9 cellular contexts compared by ENCODE assay signal in genomic region chr12:124498178-124498869, GRCh38.
A peak's percentile ranks its signal among the peaks of the same experiment; 100 is the strongest.
DNase-seq lines count a peak whose midpoint lies in the region; ATAC-seq, FAIRE-seq and TF ChIP-seq lines count a peak whose summit lies in the region.
"Had no signal": no experiment of that assay in that cellular context is flagged by ENCODE, and none has a peak within 500 bp of the region (broad histone marks: within the 10 kb centered on the region; RNA-seq: fewer than 3 reads in every experiment).

No MANE protein-coding gene starts in this region.

- H3K4me1 ChIP-seq in IMR-90 (ENCODE audit: control insufficient read depth, insufficient read depth, low read length) = peaks cover 34% of the 10 kb centered on the region
- peaks cover 26 to 47% of the 10 kb centered on the region in 2 donors for H3K4me1 ChIP-seq in kidney (ENCODE audit: control insufficient read depth in 1 of 2, insufficient read depth in 1 of 2, low read depth in 1 of 2, low read length in 2 of 2)

- TF ChIP-seq CTCF in IMR-90 (conservative IDR thresholded peaks at IDR 0.05; ENCODE audit: low read depth, low read length) (no peak), kidney (IDR thresholded peaks at IDR 0.05; ENCODE audit: borderline replicate concordance, extremely low read depth, insufficient read depth) (no peak)

- CTCF ChIA-PET in IMR-90 (lab: Yijun Ruan, JAX) = interaction anchor here (0.6 kb wide), 1 partner anchor 263 kb away, joined by 3 read pairs; no protein-coding TSS in a partner anchor

- peak overlapping the region; percentile 94 for H3K4ac ChIP-seq in IMR-90 (ENCODE audit: low read depth, low read length)

- H2BK15ac ChIP-seq in IMR-90 (ENCODE audit: low read depth, low read length) = peak overlapping the region; percentile 53; the same call in 1 of the 3 replicates

- H3K4me3 ChIP-seq in IMR-90 (ENCODE audit: insufficient read depth, low read depth, low read length) = no peak overlapping the region
- no peak overlapping the region for H3K4me3 ChIP-seq in kidney (ENCODE audit: low read length in 2 of 2)

- peak overlapping the region; percentile 83 for H2AK5ac ChIP-seq in IMR-90 (ENCODE audit: low read depth, low read length)

- ATAC-seq in IMR-90 (ENCODE audit: low read depth) = peak; percentile 16
- no peak for ATAC-seq in GM18517 (IDR thresholded peaks at IDR 0.05; ENCODE audit: unreplicated experiment)
- no peak for ATAC-seq in HG02610 (IDR thresholded peaks at IDR 0.05; ENCODE audit: unreplicated experiment)

- H3K27me3 ChIP-seq in IMR-90 (ENCODE audit: control insufficient read depth, insufficient read depth, low read length) = no peaks in the 10 kb centered on the region

- peaks cover 27 to 95% of the 10 kb centered on the region in 2 experiments for H3K79me1 ChIP-seq in IMR-90 (ENCODE audit: low read depth in 1 of 2, low read length in 2 of 2)

- H3K9ac ChIP-seq in IMR-90 (ENCODE audit: low read depth, low read length) = peak overlapping the region; percentile 13; the same call in 1 of the 2 replicates
- H3K9ac ChIP-seq in kidney (ENCODE audit: low read length in 2 of 2) = peak overlapping the region in 1 of 2 donors; percentile 55

- peak overlapping the region; percentile 21; the same call in 1 of the 2 replicates for H3K56ac ChIP-seq in IMR-90 (ENCODE audit: extremely low read depth, insufficient read depth, low read length)

- peaks cover 11% of the 10 kb centered on the region; the same call in 1 of the 2 replicates for H3K36me3 ChIP-seq in IMR-90 (ENCODE audit: control insufficient read depth, insufficient read depth, low read length)
- peaks cover 0 to 3% of the 10 kb centered on the region in 2 donors for H3K36me3 ChIP-seq in kidney (ENCODE audit: control insufficient read depth in 1 of 2, insufficient read depth in 2 of 2, low read length in 2 of 2)

- no peak for TF ChIP-seq RAD21 in IMR-90 (IDR thresholded peaks at IDR 0.05; ENCODE audit: low read length)

- H3K27ac ChIP-seq in IMR-90 (ENCODE audit: insufficient read depth, low read length) (peak overlapping the region; percentile 75), caudate nucleus (ENCODE audit: low read depth, low read length) (peak overlapping the region; percentile 19), kidney (ENCODE audit: low read depth in 2 of 2, low read length in 2 of 2) (peak overlapping the region; percentile 51 to 60), substantia nigra (ENCODE audit: low read depth, low read length, poor library complexity, severe bottlenecking) (peak overlapping the region; percentile 92)

- peak overlapping the region; percentile 86 for H2BK5ac ChIP-seq in IMR-90 (ENCODE audit: low read depth, low read length, poor library complexity, severe bottlenecking)

- POLR2A ChIA-PET in IMR-90 (lab: Charles Lee; ENCODE audit: unreplicated experiment) = no interaction called here

- H3K9me3 ChIP-seq in IMR-90 (ENCODE audit: control insufficient read depth, insufficient read depth, low read length) = no peaks in the 10 kb centered on the region
- no peaks in the 10 kb centered on the region for H3K9me3 ChIP-seq in kidney (ENCODE audit: control insufficient read depth in 1 of 2, low read length in 2 of 2)

- H2AFZ ChIP-seq in IMR-90 (replicated peaks; ENCODE audit: low read length, poor library complexity) = no peak overlapping the region

- dilution Hi-C loops in IMR-90 (cut with HindIII; ENCODE audit: low sequenced_read_pairs, unreplicated experiment) = no loop called here

- peak overlapping the region; percentile 30 for H3K18ac ChIP-seq in IMR-90 (ENCODE audit: low read depth, low read length)

- H2BK20ac ChIP-seq in IMR-90 (ENCODE audit: low read depth, low read length) = peak overlapping the region; percentile 70

- H4K20me1 ChIP-seq in IMR-90 (ENCODE audit: insufficient read depth, low read length) = peaks cover 94% of the 10 kb centered on the region

- TF ChIP-seq POLR2A in IMR-90 (IDR thresholded peaks at IDR 0.05; ENCODE audit: low read depth, low read length) = no peak

- peak overlapping the region; percentile 59 for H2AK9ac ChIP-seq in IMR-90 (replicated peaks; ENCODE audit: low read depth, low read length, poor library complexity)

- BruUV-seq in IMR-90 (replicated peaks; lab: Mats Ljungman, UMichigan) = no TSS peak

- DNase-seq in IMR-90 (peak; percentile 88), caudate nucleus (lab: John Stamatoyannopoulos, UW) (peak in 1 of 61 donors; percentile 41), kidney (no peak), substantia nigra (lab: John Stamatoyannopoulos, UW) (no peak), ureter (ENCODE audit: low spot score) (no peak)
- no peak for DNase-seq in central memory CD4-positive, alpha-beta T cell
- DNase-seq: NCI-H774 had no signal

- peak overlapping the region; percentile 78 for H2BK120ac ChIP-seq in IMR-90 (ENCODE audit: low read depth, low read length)

- peak overlapping the region; percentile 78 for H4K91ac ChIP-seq in IMR-90 (ENCODE audit: insufficient read depth, low read depth, low read length)

- intact Hi-C loops in IMR-90 (cut with micrococcal nuclease) (loop anchor here (2.0 to 5.0 kb wide), 3 partner anchors 14 to 269 kb away; no protein-coding TSS in a partner anchor), kidney (cut with DNase I) (no loop called here)

- H3K14ac ChIP-seq in IMR-90 (replicated peaks; ENCODE audit: low read depth, low read length) = peak overlapping the region; percentile 96

- peak overlapping the region; percentile 9 to 81; a peak in 2 of 4 replicates for H4K8ac ChIP-seq in IMR-90 (ENCODE audit: low read depth in 2 of 2, low read length in 2 of 2)

- peak overlapping the region; percentile 27 for H4K5ac ChIP-seq in IMR-90 (ENCODE audit: low read depth, low read length)

- no peak for FAIRE-seq in kidney (lab: Jason Lieb, UNC)

- peak overlapping the region; percentile 48 for H3K4me2 ChIP-seq in IMR-90 (ENCODE audit: low read depth, low read length)

- in situ Hi-C loops in IMR-90 (cut with MboI; ENCODE audit: low sequenced_read_pairs) = no loop called here

- 19% methylated on average over 6 of the region's 20 CpGs; no CpG with 5 or more reads in 1 of the 2 experiments for WGBS in IMR-90 (ENCODE audit: extremely low coverage in 2 of 2, insufficient read length in 1 of 2), 2 experiments

- H3K23ac ChIP-seq in IMR-90 (ENCODE audit: low read depth, low read length) = peak overlapping the region; percentile 81; the same call in 1 of the 2 replicates

- H3K9me1 ChIP-seq in IMR-90 (ENCODE audit: insufficient read depth, low read length) = peaks cover 26% of the 10 kb centered on the region

TF ChIP-seq in IMR-90, 13 proteins besides CTCF, POLR2A, EP300 and RAD21:
- TF ChIP-seq ELK1 (IDR thresholded peaks at IDR 0.05; ENCODE audit: borderline replicate concordance, low read depth, low read length) = no peak
- no peak for TF ChIP-seq NFE2L2 (IDR thresholded peaks at IDR 0.05; ENCODE audit: low read depth, low read length)
- no peak for TF ChIP-seq RFX5 (IDR thresholded peaks at IDR 0.05; ENCODE audit: low read depth, low read length)
- TF ChIP-seq FOS (IDR thresholded peaks at IDR 0.05; ENCODE audit: low read depth, low read length) = no peak
- peak; percentile 55; the same call in 1 of the 2 replicates for TF ChIP-seq MXI1 (IDR thresholded peaks at IDR 0.05; ENCODE audit: borderline replicate concordance, low read depth, low read length)
- TF ChIP-seq CHD1 (IDR thresholded peaks at IDR 0.05; ENCODE audit: low read depth, low read length) = no peak
- TF ChIP-seq SMC3 (IDR thresholded peaks at IDR 0.05; ENCODE audit: low read depth, low read length) = 0 out of 2 replicates have a peak, but pooled peaks have one; percentile 7
- no peak for TF ChIP-seq RCOR1 (IDR thresholded peaks at IDR 0.05; ENCODE audit: insufficient replicate concordance, low read length)
- TF ChIP-seq CEBPB (IDR thresholded peaks at IDR 0.05; ENCODE audit: low read depth, low read length) = no peak
- TF ChIP-seq BHLHE40 (IDR thresholded peaks at IDR 0.05; ENCODE audit: low read depth, low read length) = peak; percentile 54; the same call in 1 of the 2 replicates
- no peak; the same call in 1 of the 2 replicates for TF ChIP-seq MAZ (IDR thresholded peaks at IDR 0.05; ENCODE audit: borderline replicate concordance, low read depth, low read length)
- peak; percentile 3; the same call in 1 of the 2 replicates for TF ChIP-seq USF2 (IDR thresholded peaks at IDR 0.05; ENCODE audit: low read depth, low read length)
- TF ChIP-seq MAFK (IDR thresholded peaks at IDR 0.05; ENCODE audit: low read depth, low read length) = peak; percentile 52; the same call in 1 of the 2 replicates
TF ChIP-seq in IMR-90: peak in this region for 5.

Comparison
In these comparisons a context has a peak if more than half of its experiments do, and no peak if none do; other contexts are left out.
1. H3K27ac ChIP-seq: peak in every context shown above with its lines; median percentile 92 in substantia nigra; 75 in IMR-90; 56 in kidney; 19 in caudate nucleus.